In the genomic region with DNA sequence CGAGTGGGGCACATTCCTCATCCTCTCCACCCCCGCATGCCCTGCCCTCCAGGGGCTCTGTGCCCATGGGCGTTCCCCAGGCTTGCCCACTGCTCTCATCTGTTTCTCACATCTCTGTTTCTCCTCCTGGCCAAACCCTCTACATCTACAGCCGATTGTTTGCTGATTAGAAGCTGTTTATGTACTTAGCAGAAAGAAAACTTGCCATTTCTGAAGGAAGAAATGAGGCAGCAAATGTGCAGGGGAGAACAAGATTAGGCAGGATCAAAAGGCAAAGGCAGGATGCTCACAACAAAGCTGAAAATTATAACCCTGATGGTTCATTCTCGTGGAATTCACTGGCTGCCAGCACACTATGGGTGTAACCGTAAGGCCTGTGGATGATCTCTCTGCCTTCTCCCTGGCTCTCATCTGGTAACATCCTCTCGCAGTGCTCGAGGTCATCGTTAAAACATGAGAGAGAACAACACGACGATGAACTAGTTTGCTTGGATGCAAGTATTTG, we compare ENCODE assay signal across 15 cellular contexts.
DNase-seq lines count a peak whose midpoint lies in the region; ATAC-seq and TF ChIP-seq lines count a peak whose summit lies in the region.
"Had no signal": no experiment of that assay in that cellular context is flagged by ENCODE, and none has a peak within 500 bp of the region (broad histone marks: within the 10 kb centered on the region; RNA-seq: fewer than 3 reads in every experiment).

No MANE protein-coding gene starts in this region.

- CTCF ChIA-PET in HCT116 (lab: Charles Lee) = interaction anchor here (1.3 to 1.5 kb wide), 2 partner anchors 13 to 51 kb away, joined by 3 to 5 read pairs; no protein-coding TSS in a partner anchor

- H3K4me1 ChIP-seq in HCT116 (ENCODE audit: control insufficient read depth in 1 of 2, insufficient read depth in 2 of 2, low read length in 2 of 2) (peaks cover 44 to 91% of the 10 kb centered on the region in 2 experiments), foreskin keratinocyte (peaks cover 34% of the 10 kb centered on the region)

- no peaks in the 10 kb centered on the region for H3K9me2 ChIP-seq in HCT116 (ENCODE audit: insufficient read depth)

- peaks cover 2% of the 10 kb centered on the region for H3K27me3 Mint-ChIP-seq in activated naive CD8-positive, alpha-beta T cell treated with anti-CD3 and anti-CD28 coated beads, Interleukin-2, amount 50 U/mL, for 24 hours

- BruUV-seq in HCT116 (replicated peaks; lab: Mats Ljungman, UMichigan) = TSS peak; percentile 88

- no peaks in the 10 kb centered on the region for H4K20me1 ChIP-seq in HCT116 (ENCODE audit: insufficient read depth)

- H3K9me3 Mint-ChIP-seq in activated naive CD8-positive, alpha-beta T cell treated with anti-CD3 and anti-CD28 coated beads, Interleukin-2, amount 50 U/mL, for 24 hours = no peaks in the 10 kb centered on the region

- peaks cover 2% of the 10 kb centered on the region for H3K36me3 Mint-ChIP-seq in activated naive CD8-positive, alpha-beta T cell treated with anti-CD3 and anti-CD28 coated beads, Interleukin-2, amount 50 U/mL, for 24 hours (ENCODE audit: low read depth)

- peak overlapping the region; percentile 67 for H3K4me2 ChIP-seq in HCT116 (ENCODE audit: low read length)

- no peak for TF ChIP-seq RAD21 in HCT116 (IDR thresholded peaks at IDR 0.05; ENCODE audit: low read depth)

- H3K4me3 Mint-ChIP-seq in activated naive CD8-positive, alpha-beta T cell treated with anti-CD3 and anti-CD28 coated beads, Interleukin-2, amount 50 U/mL, for 24 hours = no peak overlapping the region

- no peak overlapping the region for H2AFZ ChIP-seq in HCT116 (ENCODE audit: low read depth, low read length, poor library complexity, severe bottlenecking)

- H3K79me2 ChIP-seq in HCT116 (ENCODE audit: insufficient read depth, low read length) = no peaks in the 10 kb centered on the region; the same call in 1 of the 2 replicates

- TF ChIP-seq POLR2A in HCT116 (IDR thresholded peaks at IDR 0.05; ENCODE audit: borderline replicate concordance, extremely low read depth, insufficient read depth, insufficient read length) = peak; percentile 59

- H3K27ac ChIP-seq in HCT116 (ENCODE audit: low read depth, low read length) (peak overlapping the region; percentile 94), foreskin keratinocyte (peak overlapping the region; percentile 89)
- H3K27ac ChIP-seq: SJCRH30 had no signal

- TF ChIP-seq CTCF in HCT116 (IDR thresholded peaks at IDR 0.05 in 2 of 3, conservative IDR thresholded peaks at IDR 0.05 in 1 of 3; ENCODE audit: borderline replicate concordance in 1 of 3, insufficient read depth in 1 of 3, low read depth in 2 of 3, low read length in 2 of 3) (no peak), WI38 (IDR thresholded peaks at IDR 0.05; ENCODE audit: low read depth, low read length) (no peak), foreskin keratinocyte (conservative IDR thresholded peaks at IDR 0.05) (no peak)

- no peaks in the 10 kb centered on the region; a peak in 1 of 4 replicates for H3K36me3 ChIP-seq in HCT116 (ENCODE audit: control insufficient read depth in 1 of 2, insufficient read depth in 2 of 2, low read length in 2 of 2)
- H3K36me3 ChIP-seq: SJCRH30 had no signal

- peak overlapping the region; percentile 11 to 15; a peak in 3 of 4 replicates for H3K4me3 ChIP-seq in HCT116 (replicated peaks in 1 of 2; ENCODE audit: low read depth in 1 of 2, low read length in 2 of 2)
- H3K4me3 ChIP-seq in WI38 (ENCODE audit: low read depth, low read length) = peak overlapping the region; percentile 43
- H3K4me3 ChIP-seq: mucosa of descending colon, SJCRH30 had no signal

- no peak overlapping the region for H3K27ac Mint-ChIP-seq in activated naive CD8-positive, alpha-beta T cell treated with anti-CD3 and anti-CD28 coated beads, Interleukin-2, amount 50 U/mL, for 24 hours

- H3K27me3 ChIP-seq in HCT116 (ENCODE audit: insufficient read depth, low read length) (no peaks in the 10 kb centered on the region), foreskin keratinocyte (no peaks in the 10 kb centered on the region)
- H3K27me3 ChIP-seq: SJCRH30 had no signal

- H3K9ac ChIP-seq in HCT116 (ENCODE audit: low read length) = peak overlapping the region; percentile 68

- ATAC-seq in HCT116 = peak; percentile 90
- peak; percentile 89 for ATAC-seq in foreskin keratinocyte
- no peak for ATAC-seq in HG03432 (IDR thresholded peaks at IDR 0.05; ENCODE audit: unreplicated experiment)
- no peak for ATAC-seq in GM21723 (IDR thresholded peaks at IDR 0.05; ENCODE audit: unreplicated experiment)
- no peak for ATAC-seq in activated naive CD8-positive, alpha-beta T cell treated with anti-CD3 and anti-CD28 coated beads, Interleukin-2, amount 50 U/mL, for 24 hours
- ATAC-seq: mucosa of descending colon had no signal

- POLR2A ChIA-PET in HCT116 (lab: Charles Lee) = interaction anchor here (1.3 kb wide), 2 partner anchors 10 to 69 kb away, joined by 3 read pairs; no protein-coding TSS in a partner anchor

- DNase-seq in 8988T = peak; percentile 27
- peak; percentile 88 for DNase-seq in HCT116 (ENCODE audit: low read depth, low spot score)
- DNase-seq in foreskin keratinocyte = peak; percentile 96 to 98
- no peak for DNase-seq in NCI-H2081 (lab: John Stamatoyannopoulos, UW)
- DNase-seq in activated naive CD8-positive, alpha-beta T cell treated with anti-CD3 and anti-CD28 coated beads, Interleukin-2, amount 50 U/mL, for 24 hours = no peak
- DNase-seq: activated CD4-positive, alpha-beta T cell treated with anti-CD3 and anti-CD28 coated beads, Interleukin-2, amount 50 U/mL, for 48 hours; activated naive CD4-positive, alpha-beta T cell treated with anti-CD3 and anti-CD28 coated beads, Interleukin-2, amount 50 U/mL, for 16 hours; AML-193; mucosa of descending colon; NCI-H510A; stimulated activated CD8-positive, alpha-beta memory T cell treated with anti-CD3 and anti-CD28 coated beads, Interleukin-4, amount 100 ng/mL, for 48 hours had no signal

- H3K9me3 ChIP-seq in HCT116 (ENCODE audit: control insufficient read depth in 1 of 2, insufficient read depth in 1 of 2, low read depth in 1 of 2, low read length in 2 of 2) = no peaks in the 10 kb centered on the region
- H3K9me3 ChIP-seq: mucosa of descending colon had no signal

- RAD21 ChIA-PET in HCT116 (lab: Charles Lee; ENCODE audit: low non-redundant PET in 1 of 2, low total read pairs in 2 of 2, uncharacterized antibody in 2 of 2, unreplicated experiment in 2 of 2) = interaction anchor here in 1 of 2 experiments (0.6 kb wide), 1 partner anchor 781 kb away, joined by 4 read pairs; no protein-coding TSS in a partner anchor

- peaks cover 17% of the 10 kb centered on the region for H3K4me1 Mint-ChIP-seq in activated naive CD8-positive, alpha-beta T cell treated with anti-CD3 and anti-CD28 coated beads, Interleukin-2, amount 50 U/mL, for 24 hours

- intact Hi-C loops in HCT116 (cut with micrococcal nuclease) = loop anchor here (1.0 to 2.0 kb wide), 2 partner anchors 8 to 49 kb away; no protein-coding TSS in a partner anchor

TF ChIP-seq in HCT116, 20 proteins besides CTCF, POLR2A, EP300 and RAD21:
- TF ChIP-seq EZH2phosphoT487 (IDR thresholded peaks at IDR 0.05; ENCODE audit: borderline replicate concordance) (no peak), POLR2AphosphoS5 (IDR thresholded peaks at IDR 0.05; ENCODE audit: low read depth, low read length) (peak; percentile 46; the same call in 1 of the 2 replicates), TCF7L2 (IDR thresholded peaks at IDR 0.05; ENCODE audit: borderline replicate concordance, extremely low read depth, insufficient read depth, insufficient read length) (peak; percentile 96), ZFX (IDR thresholded peaks at IDR 0.05) (no peak)

Comparison
In these comparisons a context has a peak if more than half of its experiments do, and no peak if none do; other contexts are left out.
1. DNase-seq: peak in 8988T (single experiment), HCT116 (single experiment) and foreskin keratinocyte (2 of 2); none in NCI-H2081 (0 of 2) and activated naive CD8-positive, alpha-beta T cell treated with anti-CD3 and anti-CD28 coated beads, Interleukin-2, amount 50 U/mL, for 24 hours (single experiment).
2. ATAC-seq: peak in HCT116 (single experiment) and foreskin keratinocyte (single experiment); none in HG03432 (single experiment), GM21723 (single experiment) and activated naive CD8-positive, alpha-beta T cell treated with anti-CD3 and anti-CD28 coated beads, Interleukin-2, amount 50 U/mL, for 24 hours (single experiment).